14 cellular contexts compared by ENCODE assay signal in the genomic region with DNA sequence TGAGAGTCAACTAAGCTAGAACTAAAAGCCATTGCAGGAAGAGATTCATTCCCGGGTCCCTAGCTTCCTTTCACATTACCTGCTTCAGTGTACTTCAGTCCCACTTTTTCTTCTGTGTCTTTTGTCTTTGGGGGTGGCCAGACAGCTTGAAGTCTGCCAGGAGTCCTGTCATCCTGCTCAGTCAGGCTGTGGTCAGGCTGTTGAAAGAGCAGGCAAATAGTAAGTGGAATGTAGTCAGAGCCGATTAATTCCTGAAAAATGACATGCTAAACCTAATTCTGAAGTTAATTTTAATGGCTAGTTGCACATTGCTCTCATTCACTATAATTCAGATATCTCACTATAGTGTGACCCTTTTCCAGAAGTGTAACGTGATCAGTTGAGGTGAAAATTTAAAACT.
DNase-seq lines count a peak whose midpoint lies in the region; ATAC-seq, FAIRE-seq and TF ChIP-seq lines count a peak whose summit lies in the region.
"Had no signal": no experiment of that assay in that cellular context is flagged by ENCODE, and none has a peak within 500 bp of the region (broad histone marks: within the 10 kb centered on the region; RNA-seq: fewer than 3 reads in every experiment).

No MANE protein-coding gene starts in this region.

- in situ Hi-C loops in brain microvascular endothelial cell (cut with HindIII; ENCODE audit: low pct_ligation_motif_present, low sequenced_read_pairs), result no loop called here

- DNase-seq in AG04449 (ENCODE audit: low read depth, low spot score), result peak; percentile 10
- DNase-seq in HT1080 (ENCODE audit: low read depth), result peak; percentile 64
- DNase-seq in brain microvascular endothelial cell, result peak; percentile 76
- no peak for DNase-seq in NCI-H146 treated with DMSO at 0.1 percent for 48 hours (lab: John Stamatoyannopoulos, UW; ENCODE audit: unreplicated experiment)
- DNase-seq in urothelium cell line (ENCODE audit: low spot score), result no peak
- DNase-seq: ACHN; activated CD4-positive, alpha-beta T cell treated with anti-CD3 and anti-CD28 coated beads for 4 hours; NCI-H1105 treated with DMSO at 0.1 percent for 48 hours had no signal

- H3K27me3 ChIP-seq in brain microvascular endothelial cell (replicated peaks), result no peaks in the 10 kb centered on the region
- no peaks in the 10 kb centered on the region for H3K27me3 ChIP-seq in mucosa of rectum (ENCODE audit: control insufficient read depth in 2 of 2, insufficient read depth in 2 of 2, low read length in 2 of 2)
- H3K27me3 ChIP-seq: gastroesophageal sphincter, suprapubic skin had no signal

- no peak for FAIRE-seq in urothelium cell line (lab: Jason Lieb, UNC)
- FAIRE-seq: colon had no signal

- POLR2A ChIA-PET in AG04449 (lab: Yijun Ruan, JAX), result interaction anchor here (0.8 kb wide), 1 partner anchor 67 kb away, joined by 3 read pairs; no protein-coding TSS in a partner anchor

- TF ChIP-seq CTCF in AG04449 (IDR thresholded peaks at IDR 0.05; ENCODE audit: insufficient read depth, low read length, missing control alignments) (no peak), brain microvascular endothelial cell (IDR thresholded peaks at IDR 0.05; ENCODE audit: low read depth, low read length, missing control alignments) (no peak)

- H3K27ac ChIP-seq in brain microvascular endothelial cell (peak overlapping the region; percentile 74), mucosa of rectum (ENCODE audit: low read depth in 2 of 2, low read length in 2 of 2) (peak overlapping the region in 1 of 2 donors; percentile 6)
- H3K27ac ChIP-seq: gastroesophageal sphincter, suprapubic skin had no signal

- H3K4me3 ChIP-seq in AG04449 (ENCODE audit: low read depth, low read length) (peak overlapping the region; percentile 59), brain microvascular endothelial cell (ENCODE audit: low read depth, low read length) (no peak overlapping the region), mucosa of rectum (ENCODE audit: low read length in 2 of 2) (peak overlapping the region; percentile 49 to 50)
- H3K4me3 ChIP-seq: gastroesophageal sphincter had no signal

- H3K9ac ChIP-seq in mucosa of rectum (ENCODE audit: low read depth in 1 of 2, low read length in 2 of 2), result peak overlapping the region in 1 of 2 donors; percentile 8

- ATAC-seq in GM19351 (IDR thresholded peaks at IDR 0.05; ENCODE audit: unreplicated experiment), result no peak
- no peak for ATAC-seq in HG02885 (IDR thresholded peaks at IDR 0.05; ENCODE audit: poor library complexity, unreplicated experiment)
- ATAC-seq: gastroesophageal sphincter had no signal

- H3K36me3 ChIP-seq in brain microvascular endothelial cell (replicated peaks), result no peaks in the 10 kb centered on the region
- peaks cover 0 to 4% of the 10 kb centered on the region in 2 donors for H3K36me3 ChIP-seq in mucosa of rectum (ENCODE audit: control insufficient read depth in 2 of 2, insufficient read depth in 2 of 2, low read length in 2 of 2)
- H3K36me3 ChIP-seq: gastroesophageal sphincter, suprapubic skin had no signal

- H3K9me3 ChIP-seq in mucosa of rectum (ENCODE audit: control insufficient read depth in 2 of 2, low read length in 2 of 2), result no peaks in the 10 kb centered on the region
- H3K9me3 ChIP-seq: gastroesophageal sphincter, suprapubic skin had no signal

- CTCF ChIA-PET in AG04449 (lab: Yijun Ruan, JAX), result interaction anchor here (1.4 to 1.6 kb wide), 3 partner anchors 44 to 416 kb away, joined by 4 to 8 read pairs (median 6); no protein-coding TSS in a partner anchor

- peaks cover 15 to 33% of the 10 kb centered on the region in 2 donors for H3K4me1 ChIP-seq in mucosa of rectum (ENCODE audit: control insufficient read depth in 2 of 2, insufficient read depth in 2 of 2, low read length in 2 of 2)

Comparison
In these comparisons a context has a peak if more than half of its experiments do, and no peak if none do; other contexts are left out.
1. DNase-seq: peak in AG04449 (single experiment), HT1080 (single experiment) and brain microvascular endothelial cell (single experiment); none in NCI-H146 treated with DMSO at 0.1 percent for 48 hours (single experiment) and urothelium cell line (single experiment).